11 cellular contexts compared by ENCODE assay signal in the genomic region with DNA sequence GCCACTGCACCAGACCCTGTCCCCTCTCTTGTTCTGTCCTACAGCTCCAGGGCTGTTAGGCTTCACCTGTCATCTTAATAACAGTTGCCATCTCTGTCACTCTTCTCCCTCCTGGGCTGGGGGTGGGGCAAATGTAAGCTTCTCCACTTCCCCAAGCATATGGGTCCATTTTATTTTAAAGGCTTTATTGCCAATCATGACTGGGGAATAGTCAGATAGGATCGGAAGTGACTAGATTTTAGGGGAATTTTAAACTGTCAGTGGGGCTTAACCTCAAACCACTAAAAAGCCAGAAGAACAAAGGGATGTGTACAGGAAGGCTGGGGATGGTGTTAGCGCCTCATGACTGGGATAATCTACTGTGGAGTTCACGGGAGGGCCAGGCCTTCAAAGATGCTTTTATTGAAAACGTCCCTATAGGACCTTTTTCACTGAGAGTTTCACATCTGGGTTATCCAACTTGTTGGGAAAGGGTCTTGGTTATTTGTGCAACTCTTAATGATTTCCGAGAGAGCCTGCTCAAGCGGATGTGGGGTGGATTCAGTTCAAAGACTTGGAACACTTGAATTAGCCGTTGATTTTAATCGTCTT. TPM values are rescaled to one million over a fixed set of nuclear protein-coding genes. Genes with fewer than 3 reads are reported as not detected.
DNase-seq lines count a peak whose midpoint lies in the region; ATAC-seq and TF ChIP-seq lines count a peak whose summit lies in the region.
"Had no signal": no experiment of that assay in that cellular context is flagged by ENCODE, and none has a peak within 500 bp of the region (broad histone marks: within the 10 kb centered on the region; RNA-seq: fewer than 3 reads in every experiment).

No MANE protein-coding gene starts in this region.

- in situ Hi-C loops in SK-MEL-5 (cut with HindIII; ENCODE audit: low pct_unique_long_range_greater_than_20kb, low sequenced_read_pairs), result no loop called here

- H3K27me3 ChIP-seq in BE2C, result no peaks in the 10 kb centered on the region

- peaks cover 7% of the 10 kb centered on the region for H3K36me3 Mint-ChIP-seq in activated naive CD8-positive, alpha-beta T cell

- no peak for TF ChIP-seq CTCF in GM12865 (IDR thresholded peaks at IDR 0.05; ENCODE audit: insufficient read depth, low read depth, low read length, missing control alignments)
- TF ChIP-seq CTCF in BE2C (IDR thresholded peaks at IDR 0.05; ENCODE audit: low read depth, low read length), result no peak

- H3K4me3 Mint-ChIP-seq in activated naive CD8-positive, alpha-beta T cell, result peak overlapping the region; percentile 72

- no peak overlapping the region for H3K4me3 ChIP-seq in GM12865 (ENCODE audit: low read depth, low read length)
- H3K4me3 ChIP-seq in skeletal muscle cell (ENCODE audit: low read depth, low read length), result no peak overlapping the region
- H3K4me3 ChIP-seq in BE2C (ENCODE audit: low read depth, low read length), result no peak overlapping the region

- H3K36me3 ChIP-seq in BE2C, result no peaks in the 10 kb centered on the region; the same call in 1 of the 2 replicates

- peaks cover 24% of the 10 kb centered on the region for H3K4me1 ChIP-seq in BE2C

- no peak for ATAC-seq in HG03039 (IDR thresholded peaks at IDR 0.05; ENCODE audit: unreplicated experiment)

- no peaks in the 10 kb centered on the region for H3K9me3 Mint-ChIP-seq in activated naive CD8-positive, alpha-beta T cell (ENCODE audit: low read depth)
- H3K9me3 Mint-ChIP-seq: activated B cell treated with CpG ODN at 0.5 μM for 24 hours had no signal

- peak overlapping the region; percentile 59 for H3K27ac Mint-ChIP-seq in activated naive CD8-positive, alpha-beta T cell

- DNase-seq in GM12865 (ENCODE audit: low read depth), result peak; percentile 64
- peak; percentile 92 for DNase-seq in SK-MEL-5 (ENCODE audit: low read depth, low spot score)
- DNase-seq in skeletal muscle cell (ENCODE audit: low read depth), result peak; percentile 9
- DNase-seq in HK-2 (ENCODE audit: unreplicated experiment), result no peak
- DNase-seq in NCI-H2171 treated with DMSO at 0.1 percent for 48 hours (lab: John Stamatoyannopoulos, UW), result no peak
- DNase-seq in BE2C, result no peak
- DNase-seq: activated B cell treated with CpG ODN at 0.5 μM for 24 hours, head of caudate nucleus, NCI-H526 treated with DMSO at 0.1 percent for 48 hours had no signal

- no peaks in the 10 kb centered on the region for H3K9me3 ChIP-seq in BE2C

- no peaks in the 10 kb centered on the region for H3K27me3 Mint-ChIP-seq in activated naive CD8-positive, alpha-beta T cell
- H3K27me3 Mint-ChIP-seq: activated B cell treated with CpG ODN at 0.5 μM for 24 hours had no signal

- H3K4me1 Mint-ChIP-seq in activated naive CD8-positive, alpha-beta T cell (ENCODE audit: low read depth), result peaks cover 84% of the 10 kb centered on the region

RNA-seq across cellular contexts. Expression of gene CHST11, which starts 41.6 kb away (rescaled TPM):
- total RNA-seq in SK-MEL-5 (2014; rRNA removed; shearing (Covaris generic)), result 27.4 TPM in 2 replicates
- polyA plus RNA-seq in SK-MEL-5 (2015; cell fraction: cytosol; rRNA removed), result 34.0 and 36.3 TPM in 2 replicates
- 4.4 and 4.9 TPM in 2 replicates for polyA plus RNA-seq in SK-MEL-5 (2015; cell fraction: nucleus; rRNA removed)
- 38.2 TPM for polyA plus RNA-seq in BE2C (2012; ENCODE audit: insufficient read depth, insufficient read length, low read depth)

Comparison
In these comparisons a context has a peak if more than half of its experiments do, and no peak if none do; other contexts are left out.
1. DNase-seq: peak in GM12865 (single experiment), SK-MEL-5 (single experiment) and skeletal muscle cell (single experiment); none in HK-2 (single experiment), NCI-H2171 treated with DMSO at 0.1 percent for 48 hours (single experiment) and BE2C (single experiment).